Comparison of ENCODE assay signal across 23 cellular contexts in the genomic region with DNA sequence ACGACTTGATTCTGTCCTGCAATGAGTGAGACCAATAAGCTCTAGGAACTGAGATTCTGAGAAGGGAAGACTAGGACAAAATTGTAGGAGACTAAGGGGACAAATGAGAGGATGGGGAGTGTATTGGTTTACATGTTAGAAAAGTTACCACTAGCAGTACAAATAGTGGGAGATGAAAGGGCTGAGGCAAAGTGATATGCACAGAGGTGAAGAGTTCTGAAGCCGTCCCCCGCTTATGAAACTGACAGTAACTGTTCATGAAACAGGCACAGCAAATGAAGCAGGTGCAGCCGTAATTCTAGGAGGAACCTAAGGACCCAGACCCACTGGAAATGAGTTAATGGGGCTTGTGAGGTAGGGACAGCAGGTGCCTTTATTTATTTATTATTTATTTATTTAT.
DNase-seq lines count a peak whose midpoint lies in the region; ATAC-seq, FAIRE-seq and TF ChIP-seq lines count a peak whose summit lies in the region.
"Had no signal": no experiment of that assay in that cellular context is flagged by ENCODE, and none has a peak within 500 bp of the region (broad histone marks: within the 10 kb centered on the region; RNA-seq: fewer than 3 reads in every experiment).

No MANE protein-coding gene starts in this region.

- no peaks in the 10 kb centered on the region for H3K36me3 ChIP-seq in GM23338 (ENCODE audit: insufficient read depth)
- H3K36me3 ChIP-seq: BLaER1 had no signal

- peak; percentile 32 for FAIRE-seq in urothelium cell line (lab: Jason Lieb, UNC)
- FAIRE-seq: A204.1, GM12891, GM18507 had no signal

- H4K20me1 ChIP-seq in GM23338 (replicated peaks; ENCODE audit: insufficient read depth), result no peaks in the 10 kb centered on the region
- H4K20me1 ChIP-seq: BLaER1 had no signal

- H3K4me2 ChIP-seq in GM23338, result no peak overlapping the region
- H3K4me2 ChIP-seq: BLaER1 had no signal

- H3K79me2 ChIP-seq in GM23338 (replicated peaks; ENCODE audit: insufficient read depth), result no peaks in the 10 kb centered on the region

- H3K36me3 Mint-ChIP-seq in GM23338 (ENCODE audit: low read depth), result peaks cover 13% of the 10 kb centered on the region
- H3K36me3 Mint-ChIP-seq: CD4-positive, CD25-positive, alpha-beta regulatory T cell; CD8-positive, alpha-beta T cell had no signal

- H3K4me3 ChIP-seq in GM23338, result no peak overlapping the region
- H3K4me3 ChIP-seq: BLaER1, GM23248 had no signal

- H3K27me3 ChIP-seq in GM23338 (ENCODE audit: insufficient read depth), result no peaks in the 10 kb centered on the region
- H3K27me3 ChIP-seq: BLaER1 had no signal

- peaks cover 3% of the 10 kb centered on the region; the same call in 1 of the 2 replicates for H3K4me1 ChIP-seq in GM23338 (ENCODE audit: insufficient read depth)
- H3K4me1 ChIP-seq: BLaER1, Caco-2 had no signal

- H3F3A ChIP-seq in GM23338 (replicated peaks; ENCODE audit: low read depth), result no peaks in the 10 kb centered on the region

- no peak overlapping the region for H3K4me3 Mint-ChIP-seq in GM23338
- H3K4me3 Mint-ChIP-seq: B cell; CD4-positive, CD25-positive, alpha-beta regulatory T cell; CD8-positive, alpha-beta T cell; H9 had no signal

- H3K27me3 Mint-ChIP-seq in GM23338 (ENCODE audit: insufficient read depth, low read depth, poor library complexity), result no peaks in the 10 kb centered on the region
- H3K27me3 Mint-ChIP-seq: B cell had no signal

- no peaks in the 10 kb centered on the region for H3K9me2 ChIP-seq in GM23338 (ENCODE audit: insufficient read depth)

- ATAC-seq in GM23338 (no peak), HG03159 (IDR thresholded peaks at IDR 0.05; ENCODE audit: unreplicated experiment) (no peak)
- ATAC-seq: CD8-positive, alpha-beta T cell; HCT116 had no signal

- DNase-seq in DMS 273 (lab: John Stamatoyannopoulos, UW; ENCODE audit: unreplicated experiment) (peak; percentile 28), DMS 273 treated with DMSO at 0.1 percent for 48 hours (lab: John Stamatoyannopoulos, UW) (no peak), GM23338 (ENCODE audit: low spot score) (no peak), left kidney (ENCODE audit: low read depth, low spot score) (peak; percentile 86), urothelium cell line (ENCODE audit: low spot score) (no peak), superior temporal gyrus (ENCODE audit: extremely low spot score) (no peak)
- DNase-seq: Caco-2; CD4-positive, CD25-positive, alpha-beta regulatory T cell; CD8-positive, alpha-beta T cell; DMS53; DMS79 treated with DMSO at 0.1 percent for 48 hours; GF-D8; GM23248; H9 had no signal

- no peak overlapping the region for H3K27ac ChIP-seq in GM23338 (ENCODE audit: low read depth)
- H3K27ac ChIP-seq: 22Rv1, BLaER1, C4-2B, GM23248 had no signal

- H2AFZ ChIP-seq in GM23338, result no peak overlapping the region
- H2AFZ ChIP-seq: GM23248 had no signal

- peaks cover 13% of the 10 kb centered on the region for H3K9me3 Mint-ChIP-seq in GM23338
- H3K9me3 Mint-ChIP-seq: CD8-positive, alpha-beta T cell had no signal

- H3K4me1 Mint-ChIP-seq in GM23338, result peaks cover 24% of the 10 kb centered on the region
- H3K4me1 Mint-ChIP-seq: B cell; CD4-positive, CD25-positive, alpha-beta regulatory T cell had no signal

- TF ChIP-seq CTCF in GM23338 (conservative IDR thresholded peaks at IDR 0.05; ENCODE audit: low read depth in 2 of 2), result no peak

- H3K27ac Mint-ChIP-seq in GM23338, result 0 out of 2 replicates have a peak overlapping the region, but pooled peaks have one; percentile 8
- H3K27ac Mint-ChIP-seq: B cell; CD4-positive, CD25-positive, alpha-beta regulatory T cell; CD8-positive, alpha-beta T cell had no signal

TF ChIP-seq in GM23338, 12 proteins besides CTCF, POLR2A, EP300 and RAD21 (continues in another document):
- no peak for TF ChIP-seq POLR2AphosphoS5 (IDR thresholded peaks at IDR 0.05; ENCODE audit: low read depth)
- no peak for TF ChIP-seq CREB1 (CRISPR knock-in tag; IDR thresholded peaks at IDR 0.05; ENCODE audit: low read depth)
- no peak for TF ChIP-seq STAT1 (IDR thresholded peaks at IDR 0.05; ENCODE audit: unreplicated experiment)
- TF ChIP-seq EZH2phosphoT487 (IDR thresholded peaks at IDR 0.05; ENCODE audit: unreplicated experiment), result no peak
- no peak for TF ChIP-seq ZNF114 (CRISPR knock-in tag; IDR thresholded peaks at IDR 0.05)
- no peak for TF ChIP-seq JUNB (IDR thresholded peaks at IDR 0.05; ENCODE audit: unreplicated experiment)
- TF ChIP-seq, protein P1, sequence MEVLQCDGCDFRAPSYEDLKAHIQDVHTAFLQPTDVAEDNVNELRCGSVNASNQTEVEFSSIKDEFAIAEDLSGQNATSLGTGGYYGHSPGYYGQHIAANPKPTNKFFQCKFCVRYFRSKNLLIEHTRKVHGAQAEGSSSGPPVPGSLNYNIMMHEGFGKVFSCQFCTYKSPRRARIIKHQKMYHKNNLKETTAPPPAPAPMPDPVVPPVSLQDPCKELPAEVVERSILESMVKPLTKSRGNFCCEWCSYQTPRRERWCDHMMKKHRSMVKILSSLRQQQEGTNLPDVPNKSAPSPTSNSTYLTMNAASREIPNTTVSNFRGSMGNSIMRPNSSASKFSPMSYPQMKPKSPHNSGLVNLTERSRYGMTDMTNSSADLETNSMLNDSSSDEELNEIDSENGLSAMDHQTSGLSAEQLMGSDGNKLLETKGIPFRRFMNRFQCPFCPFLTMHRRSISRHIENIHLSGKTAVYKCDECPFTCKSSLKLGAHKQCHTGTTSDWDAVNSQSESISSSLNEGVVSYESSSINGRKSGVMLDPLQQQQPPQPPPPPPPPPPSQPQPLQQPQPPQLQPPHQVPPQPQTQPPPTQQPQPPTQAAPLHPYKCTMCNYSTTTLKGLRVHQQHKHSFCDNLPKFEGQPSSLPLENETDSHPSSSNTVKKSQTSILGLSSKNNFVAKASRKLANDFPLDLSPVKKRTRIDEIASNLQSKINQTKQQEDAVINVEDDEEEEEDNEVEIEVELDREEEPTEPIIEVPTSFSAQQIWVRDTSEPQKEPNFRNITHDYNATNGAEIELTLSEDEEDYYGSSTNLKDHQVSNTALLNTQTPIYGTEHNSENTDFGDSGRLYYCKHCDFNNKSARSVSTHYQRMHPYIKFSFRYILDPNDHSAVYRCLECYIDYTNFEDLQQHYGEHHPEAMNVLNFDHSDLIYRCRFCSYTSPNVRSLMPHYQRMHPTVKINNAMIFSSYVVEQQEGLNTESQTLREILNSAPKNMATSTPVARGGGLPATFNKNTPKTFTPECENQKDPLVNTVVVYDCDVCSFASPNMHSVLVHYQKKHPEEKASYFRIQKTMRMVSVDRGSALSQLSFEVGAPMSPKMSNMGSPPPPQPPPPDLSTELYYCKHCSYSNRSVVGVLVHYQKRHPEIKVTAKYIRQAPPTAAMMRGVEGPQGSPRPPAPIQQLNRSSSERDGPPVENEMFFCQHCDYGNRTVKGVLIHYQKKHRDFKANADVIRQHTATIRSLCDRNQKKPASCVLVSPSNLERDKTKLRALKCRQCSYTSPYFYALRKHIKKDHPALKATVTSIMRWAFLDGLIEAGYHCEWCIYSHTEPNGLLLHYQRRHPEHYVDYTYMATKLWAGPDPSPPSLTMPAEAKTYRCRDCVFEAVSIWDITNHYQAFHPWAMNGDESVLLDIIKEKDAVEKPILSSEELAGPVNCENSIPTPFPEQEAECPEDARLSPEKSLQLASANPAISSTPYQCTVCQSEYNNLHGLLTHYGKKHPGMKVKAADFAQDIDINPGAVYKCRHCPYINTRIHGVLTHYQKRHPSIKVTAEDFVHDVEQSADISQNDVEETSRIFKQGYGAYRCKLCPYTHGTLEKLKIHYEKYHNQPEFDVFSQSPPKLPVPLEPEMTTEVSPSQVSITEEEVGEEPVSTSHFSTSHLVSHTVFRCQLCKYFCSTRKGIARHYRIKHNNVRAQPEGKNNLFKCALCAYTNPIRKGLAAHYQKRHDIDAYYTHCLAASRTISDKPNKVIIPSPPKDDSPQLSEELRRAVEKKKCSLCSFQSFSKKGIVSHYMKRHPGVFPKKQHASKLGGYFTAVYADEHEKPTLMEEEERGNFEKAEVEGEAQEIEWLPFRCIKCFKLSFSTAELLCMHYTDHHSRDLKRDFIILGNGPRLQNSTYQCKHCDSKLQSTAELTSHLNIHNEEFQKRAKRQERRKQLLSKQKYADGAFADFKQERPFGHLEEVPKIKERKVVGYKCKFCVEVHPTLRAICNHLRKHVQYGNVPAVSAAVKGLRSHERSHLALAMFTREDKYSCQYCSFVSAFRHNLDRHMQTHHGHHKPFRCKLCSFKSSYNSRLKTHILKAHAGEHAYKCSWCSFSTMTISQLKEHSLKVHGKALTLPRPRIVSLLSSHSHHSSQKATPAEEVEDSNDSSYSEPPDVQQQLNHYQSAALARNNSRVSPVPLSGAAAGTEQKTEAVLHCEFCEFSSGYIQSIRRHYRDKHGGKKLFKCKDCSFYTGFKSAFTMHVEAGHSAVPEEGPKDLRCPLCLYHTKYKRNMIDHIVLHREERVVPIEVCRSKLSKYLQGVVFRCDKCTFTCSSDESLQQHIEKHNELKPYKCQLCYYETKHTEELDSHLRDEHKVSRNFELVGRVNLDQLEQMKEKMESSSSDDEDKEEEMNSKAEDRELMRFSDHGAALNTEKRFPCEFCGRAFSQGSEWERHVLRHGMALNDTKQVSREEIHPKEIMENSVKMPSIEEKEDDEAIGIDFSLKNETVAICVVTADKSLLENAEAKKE (CRISPR knock-in tag; IDR thresholded peaks at IDR 0.05), result no peak
- no peak for TF ChIP-seq NANOG (IDR thresholded peaks at IDR 0.05; ENCODE audit: borderline replicate concordance)
- TF ChIP-seq, protein P2, sequence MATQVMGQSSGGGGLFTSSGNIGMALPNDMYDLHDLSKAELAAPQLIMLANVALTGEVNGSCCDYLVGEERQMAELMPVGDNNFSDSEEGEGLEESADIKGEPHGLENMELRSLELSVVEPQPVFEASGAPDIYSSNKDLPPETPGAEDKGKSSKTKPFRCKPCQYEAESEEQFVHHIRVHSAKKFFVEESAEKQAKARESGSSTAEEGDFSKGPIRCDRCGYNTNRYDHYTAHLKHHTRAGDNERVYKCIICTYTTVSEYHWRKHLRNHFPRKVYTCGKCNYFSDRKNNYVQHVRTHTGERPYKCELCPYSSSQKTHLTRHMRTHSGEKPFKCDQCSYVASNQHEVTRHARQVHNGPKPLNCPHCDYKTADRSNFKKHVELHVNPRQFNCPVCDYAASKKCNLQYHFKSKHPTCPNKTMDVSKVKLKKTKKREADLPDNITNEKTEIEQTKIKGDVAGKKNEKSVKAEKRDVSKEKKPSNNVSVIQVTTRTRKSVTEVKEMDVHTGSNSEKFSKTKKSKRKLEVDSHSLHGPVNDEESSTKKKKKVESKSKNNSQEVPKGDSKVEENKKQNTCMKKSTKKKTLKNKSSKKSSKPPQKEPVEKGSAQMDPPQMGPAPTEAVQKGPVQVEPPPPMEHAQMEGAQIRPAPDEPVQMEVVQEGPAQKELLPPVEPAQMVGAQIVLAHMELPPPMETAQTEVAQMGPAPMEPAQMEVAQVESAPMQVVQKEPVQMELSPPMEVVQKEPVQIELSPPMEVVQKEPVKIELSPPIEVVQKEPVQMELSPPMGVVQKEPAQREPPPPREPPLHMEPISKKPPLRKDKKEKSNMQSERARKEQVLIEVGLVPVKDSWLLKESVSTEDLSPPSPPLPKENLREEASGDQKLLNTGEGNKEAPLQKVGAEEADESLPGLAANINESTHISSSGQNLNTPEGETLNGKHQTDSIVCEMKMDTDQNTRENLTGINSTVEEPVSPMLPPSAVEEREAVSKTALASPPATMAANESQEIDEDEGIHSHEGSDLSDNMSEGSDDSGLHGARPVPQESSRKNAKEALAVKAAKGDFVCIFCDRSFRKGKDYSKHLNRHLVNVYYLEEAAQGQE (IDR thresholded peaks at IDR 0.05; ENCODE audit: unreplicated experiment), result no peak

Comparison
In these comparisons a context has a peak if more than half of its experiments do, and no peak if none do; other contexts are left out.
1. DNase-seq: peak in DMS 273 (single experiment) and left kidney (single experiment); none in DMS 273 treated with DMSO at 0.1 percent for 48 hours (single experiment), GM23338 (single experiment), urothelium cell line (single experiment) and superior temporal gyrus (single experiment).